ENCODE assay signal across 12 cellular contexts in the genomic region with DNA sequence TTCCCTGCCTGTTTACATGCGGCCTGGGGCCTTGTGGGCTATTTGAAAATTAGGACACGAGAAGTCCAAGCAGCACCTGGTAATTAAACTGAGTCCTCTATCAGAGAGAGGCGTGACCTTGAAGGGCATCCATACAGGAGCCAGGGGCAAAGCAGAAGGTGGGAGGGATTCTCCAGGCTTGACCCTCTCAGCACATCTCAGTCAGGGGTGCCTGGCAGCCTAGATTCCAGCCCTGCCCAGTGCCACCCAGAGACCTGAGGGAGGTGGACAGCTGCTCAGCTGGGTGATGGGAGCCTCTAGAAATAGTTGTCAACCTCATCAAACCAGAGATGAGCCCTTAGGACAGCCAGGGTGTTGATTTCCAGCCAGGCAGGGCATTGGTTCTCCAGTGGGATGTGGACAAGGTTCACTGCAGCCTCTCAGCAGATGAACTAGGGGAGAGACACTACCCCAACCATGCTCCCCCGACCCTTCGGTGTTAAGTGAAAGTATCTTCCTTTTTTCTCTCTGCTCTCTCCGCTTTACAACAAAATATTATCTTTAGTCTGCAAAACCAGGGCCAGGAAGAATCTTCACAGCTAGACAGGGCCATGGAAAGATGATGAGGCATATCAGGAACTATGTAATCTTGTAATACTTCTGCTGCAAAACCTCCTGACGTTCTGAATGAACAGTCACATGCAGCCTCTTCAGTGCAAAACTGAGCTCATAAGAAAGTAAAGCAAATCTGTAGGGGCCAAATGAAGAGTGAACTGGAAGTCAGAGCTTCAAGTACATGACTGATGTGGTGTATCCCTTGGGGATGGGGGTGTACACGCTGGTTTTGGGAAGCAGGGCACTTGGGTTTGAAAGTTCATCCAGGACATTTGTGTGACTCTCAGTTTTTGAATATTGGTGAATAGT. TPM values are rescaled to one million over a fixed set of nuclear protein-coding genes. Genes with fewer than 3 reads are reported as not detected.
DNase-seq lines count a peak whose midpoint lies in the region; ATAC-seq and TF ChIP-seq lines count a peak whose summit lies in the region.
"Had no signal": no experiment of that assay in that cellular context is flagged by ENCODE, and none has a peak within 500 bp of the region (broad histone marks: within the 10 kb centered on the region; RNA-seq: fewer than 3 reads in every experiment).

No MANE protein-coding gene starts in this region.

- H3K36me3 Mint-ChIP-seq in activated CD4-positive, alpha-beta T cell treated with anti-CD3 and anti-CD28 coated beads, Interleukin-2, amount 10 ng/mL, durations not matched to agents 7 days and 5 days (ENCODE audit: low read depth): peaks cover 64% of the 10 kb centered on the region
- no peaks in the 10 kb centered on the region for H3K36me3 Mint-ChIP-seq in activated B cell treated with CpG ODN at 0.5 μM for 24 hours (ENCODE audit: low read depth)
- peaks cover 62% of the 10 kb centered on the region for H3K36me3 Mint-ChIP-seq in stimulated activated effector memory CD8-positive, alpha-beta T cell treated with anti-CD3 and anti-CD28 coated beads, Interleukin-12 subunit alpha, Interleukin-12 subunit beta, amount 100 ng/mL, for 72 hours

- peak overlapping the region; percentile 40 for H3K4me3 Mint-ChIP-seq in activated CD4-positive, alpha-beta T cell treated with anti-CD3 and anti-CD28 coated beads, Interleukin-2, amount 10 ng/mL, durations not matched to agents 7 days and 5 days
- no peak overlapping the region for H3K4me3 Mint-ChIP-seq in activated B cell treated with CpG ODN at 0.5 μM for 24 hours
- peak overlapping the region; percentile 77 for H3K4me3 Mint-ChIP-seq in stimulated activated effector memory CD8-positive, alpha-beta T cell treated with anti-CD3 and anti-CD28 coated beads, Interleukin-12 subunit alpha, Interleukin-12 subunit beta, amount 100 ng/mL, for 72 hours

- H3K27me3 Mint-ChIP-seq in activated CD4-positive, alpha-beta T cell treated with anti-CD3 and anti-CD28 coated beads, Interleukin-2, amount 10 ng/mL, durations not matched to agents 7 days and 5 days: no peaks in the 10 kb centered on the region
- H3K27me3 Mint-ChIP-seq in activated B cell treated with CpG ODN at 0.5 μM for 24 hours: no peaks in the 10 kb centered on the region

- DNase-seq in activated CD4-positive, alpha-beta T cell treated with anti-CD3 and anti-CD28 coated beads, Interleukin-2, amount 10 ng/mL, durations not matched to agents 7 days and 5 days: peak; percentile 13
- DNase-seq in activated CD4-positive, alpha-beta T cell treated with anti-CD3 and anti-CD28 coated beads, Interleukin-2, amount 50 U/mL, for 1 hour: no peak
- DNase-seq in activated B cell treated with CpG ODN at 0.5 μM for 24 hours: no peak
- peak; percentile 39 for DNase-seq in fibroblast of pulmonary artery (ENCODE audit: low read depth)
- peak in 1 of 2 donors; percentile 67 for DNase-seq in stimulated activated effector memory CD8-positive, alpha-beta T cell treated with anti-CD3 and anti-CD28 coated beads, Interleukin-12 subunit alpha, Interleukin-12 subunit beta, amount 100 ng/mL, for 72 hours (ENCODE audit: low spot score in 2 of 2)
- no peak for DNase-seq in SW480 (ENCODE audit: low spot score)
- no peak for DNase-seq in GM03348 (ENCODE audit: low spot score)
- DNase-seq: activated gamma-delta T cell treated with Interleukin-2 at 50 U/mL for 16 hours, GF-D8, left colon, NCI-H446 had no signal

- intact Hi-C loops in activated B cell treated with CpG ODN at 0.5 μM for 24 hours (cut with micrococcal nuclease): no loop called here

- CTCF ChIA-PET in activated CD4-positive, alpha-beta T cell treated with anti-CD3 and anti-CD28 coated beads, Interleukin-2, amount 10 ng/mL, durations not matched to agents 7 days and 5 days (lab: Charles Lee): interaction anchor here (0.7 to 2.0 kb wide), 5 partner anchors 11 to 34 kb away, joined by 4 to 6 read pairs (median 4); no protein-coding TSS in a partner anchor
- CTCF ChIA-PET in activated B cell treated with CpG ODN at 0.5 μM for 24 hours (lab: Charles Lee): interaction anchor here (0.9 kb wide), 1 partner anchor 13 kb away, joined by 3 read pairs; no protein-coding TSS in a partner anchor

- H3K4me3 ChIP-seq in fibroblast of pulmonary artery (replicated peaks; ENCODE audit: low read depth, low read length): no peak overlapping the region

- peaks cover 6% of the 10 kb centered on the region for H3K9me3 Mint-ChIP-seq in activated CD4-positive, alpha-beta T cell treated with anti-CD3 and anti-CD28 coated beads, Interleukin-2, amount 10 ng/mL, durations not matched to agents 7 days and 5 days
- no peaks in the 10 kb centered on the region for H3K9me3 Mint-ChIP-seq in activated B cell treated with CpG ODN at 0.5 μM for 24 hours
- peaks cover 3% of the 10 kb centered on the region for H3K9me3 Mint-ChIP-seq in stimulated activated effector memory CD8-positive, alpha-beta T cell treated with anti-CD3 and anti-CD28 coated beads, Interleukin-12 subunit alpha, Interleukin-12 subunit beta, amount 100 ng/mL, for 72 hours

- H3K4me1 Mint-ChIP-seq in activated CD4-positive, alpha-beta T cell treated with anti-CD3 and anti-CD28 coated beads, Interleukin-2, amount 10 ng/mL, durations not matched to agents 7 days and 5 days: peaks cover 72% of the 10 kb centered on the region
- peaks cover 51% of the 10 kb centered on the region for H3K4me1 Mint-ChIP-seq in activated B cell treated with CpG ODN at 0.5 μM for 24 hours
- H3K4me1 Mint-ChIP-seq in stimulated activated effector memory CD8-positive, alpha-beta T cell treated with anti-CD3 and anti-CD28 coated beads, Interleukin-12 subunit alpha, Interleukin-12 subunit beta, amount 100 ng/mL, for 72 hours: peaks cover 74% of the 10 kb centered on the region

- POLR2A ChIA-PET in activated CD4-positive, alpha-beta T cell treated with anti-CD3 and anti-CD28 coated beads, Interleukin-2, amount 10 ng/mL, durations not matched to agents 7 days and 5 days (lab: Charles Lee): interaction anchor here (0.6 kb wide), 1 partner anchor 20 kb away, joined by 3 read pairs; no protein-coding TSS in a partner anchor
- POLR2A ChIA-PET in activated B cell treated with CpG ODN at 0.5 μM for 24 hours (lab: Charles Lee): interaction anchor here (0.6 to 2.3 kb wide), 5 partner anchors 8 to 654 kb away, joined by 3 to 7 read pairs (median 5); no protein-coding TSS in a partner anchor

- ATAC-seq in activated B cell treated with CpG ODN at 0.5 μM for 24 hours (ENCODE audit: low read depth) (no peak), HG02938 (IDR thresholded peaks at IDR 0.05; ENCODE audit: unreplicated experiment) (no peak)
- ATAC-seq in stimulated activated effector memory CD8-positive, alpha-beta T cell treated with anti-CD3 and anti-CD28 coated beads, Interleukin-12 subunit alpha, Interleukin-12 subunit beta, amount 100 ng/mL, for 72 hours: no peak
- ATAC-seq: left colon had no signal

- TF ChIP-seq CTCF in activated B cell treated with CpG ODN at 0.5 μM for 24 hours (IDR thresholded peaks at IDR 0.05) (no peak), fibroblast of pulmonary artery (IDR thresholded peaks at IDR 0.05; ENCODE audit: low read length, missing control alignments) (no peak)

- peak overlapping the region; percentile 70 for H3K27ac Mint-ChIP-seq in activated CD4-positive, alpha-beta T cell treated with anti-CD3 and anti-CD28 coated beads, Interleukin-2, amount 10 ng/mL, durations not matched to agents 7 days and 5 days
- H3K27ac Mint-ChIP-seq in activated B cell treated with CpG ODN at 0.5 μM for 24 hours: peak overlapping the region; percentile 10
- peak overlapping the region; percentile 99 for H3K27ac Mint-ChIP-seq in stimulated activated effector memory CD8-positive, alpha-beta T cell treated with anti-CD3 and anti-CD28 coated beads, Interleukin-12 subunit alpha, Interleukin-12 subunit beta, amount 100 ng/mL, for 72 hours

RNA-seq across cellular contexts. Expression of a gene that starts 35.9 kb away (rescaled TPM):
- 100 to 1,000 TPM; 190 to 201 TPM for total RNA-seq in activated CD4-positive, alpha-beta T cell treated with anti-CD3 and anti-CD28 coated beads, Interleukin-2, amount 10 ng/mL, durations not matched to agents 7 days and 5 days
- total RNA-seq in activated B cell treated with CpG ODN at 0.5 μM for 24 hours: 169 and 193 TPM in 2 replicates

Comparison
In these comparisons a context has a peak if more than half of its experiments do, and no peak if none do; other contexts are left out.
1. DNase-seq: peak in activated CD4-positive, alpha-beta T cell treated with anti-CD3 and anti-CD28 coated beads, Interleukin-2, amount 10 ng/mL, durations not matched to agents 7 days and 5 days (single experiment) and fibroblast of pulmonary artery (single experiment); none in activated CD4-positive, alpha-beta T cell treated with anti-CD3 and anti-CD28 coated beads, Interleukin-2, amount 50 U/mL, for 1 hour (single experiment), activated B cell treated with CpG ODN at 0.5 μM for 24 hours (single experiment), SW480 (single experiment) and GM03348 (single experiment).
2. H3K27ac Mint-ChIP-seq: peak in every context shown above with its lines; median percentile 99 in stimulated activated effector memory CD8-positive, alpha-beta T cell treated with anti-CD3 and anti-CD28 coated beads, Interleukin-12 subunit alpha, Interleukin-12 subunit beta, amount 100 ng/mL, for 72 hours; 70 in activated CD4-positive, alpha-beta T cell treated with anti-CD3 and anti-CD28 coated beads, Interleukin-2, amount 10 ng/mL, durations not matched to agents 7 days and 5 days; 10 in activated B cell treated with CpG ODN at 0.5 μM for 24 hours.